17 cellular contexts compared by ENCODE assay signal in the genomic region with DNA sequence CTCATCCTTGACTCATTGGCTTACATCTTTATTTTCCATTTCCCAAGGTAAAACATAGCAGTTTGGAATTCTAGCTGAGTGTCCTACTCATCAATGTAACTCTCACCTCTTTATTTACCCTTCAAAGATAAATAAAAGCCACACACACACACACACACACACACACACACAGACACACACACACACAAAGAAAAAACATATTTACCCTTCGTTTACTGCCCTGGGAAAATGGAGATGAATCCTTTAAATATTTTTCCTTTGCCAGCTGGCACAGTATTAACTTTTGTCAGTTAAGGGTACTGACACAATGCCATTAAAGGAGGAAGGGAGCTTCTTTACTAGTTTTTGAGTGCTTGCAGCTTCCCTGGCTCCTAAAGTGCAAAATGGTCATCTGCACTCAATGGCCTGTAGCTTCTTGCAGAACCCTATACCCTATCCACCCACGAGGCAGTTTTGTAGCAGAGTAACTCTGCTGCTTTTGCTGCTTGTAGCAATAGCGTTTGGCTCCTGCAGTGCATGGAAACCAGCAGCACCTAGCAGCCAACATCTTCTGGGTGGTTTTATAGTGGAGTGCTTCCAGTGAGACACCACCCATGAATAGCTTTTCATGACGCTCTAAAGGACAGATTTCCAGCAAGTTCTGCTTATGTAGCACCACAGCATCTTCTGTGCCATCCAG.
A peak's percentile ranks its signal among the peaks of the same experiment; 100 is the strongest.
DNase-seq lines count a peak whose midpoint lies in the region; ATAC-seq and TF ChIP-seq lines count a peak whose summit lies in the region.
"Had no signal": no experiment of that assay in that cellular context is flagged by ENCODE, and none has a peak within 500 bp of the region (broad histone marks: within the 10 kb centered on the region; RNA-seq: fewer than 3 reads in every experiment).

No MANE protein-coding gene starts in this region.

- intact Hi-C loops in left colon (cut with DNase I, micrococcal nuclease): no loop called here

- CTCF ChIA-PET in GM10248 (lab: Yijun Ruan, JAX): interaction anchor here (1.0 kb wide), 1 partner anchor 15 kb away, joined by 3 read pairs; no protein-coding TSS in a partner anchor

- H3K27ac Mint-ChIP-seq in endothelial cell (ENCODE audit: unreplicated experiment) (no peak overlapping the region), T-helper 17 cell (no peak overlapping the region)
- H3K27ac Mint-ChIP-seq: activated naive CD4-positive, alpha-beta T cell treated with anti-CD3 and anti-CD28 coated beads for 36 hours had no signal

- ATAC-seq in left colon (peak; percentile 26), T-helper 17 cell (no peak)
- ATAC-seq: left ventricle myocardium superior had no signal

- H3K9me3 Mint-ChIP-seq in endothelial cell (ENCODE audit: unreplicated experiment): peaks cover 6% of the 10 kb centered on the region

- no peaks in the 10 kb centered on the region for H3K4me1 Mint-ChIP-seq in endothelial cell (ENCODE audit: unreplicated experiment)
- peaks cover 2% of the 10 kb centered on the region for H3K4me1 Mint-ChIP-seq in T-helper 17 cell

- no peak overlapping the region for H3K4me3 ChIP-seq in AG10803 (ENCODE audit: low read length)
- H3K4me3 ChIP-seq: ascending aorta, ovary, sigmoid colon had no signal

- peaks cover 10% of the 10 kb centered on the region for H3K36me3 Mint-ChIP-seq in endothelial cell (ENCODE audit: low read depth, unreplicated experiment)
- H3K36me3 Mint-ChIP-seq in T-helper 17 cell (ENCODE audit: low read depth): peaks cover 4% of the 10 kb centered on the region

- no peaks in the 10 kb centered on the region for H3K9me3 ChIP-seq in T-helper 17 cell (ENCODE audit: control insufficient read depth, low read length, poor library complexity, severe bottlenecking)
- H3K9me3 ChIP-seq: ovary had no signal

- no peak overlapping the region for H3K4me3 Mint-ChIP-seq in endothelial cell (ENCODE audit: unreplicated experiment)
- no peak overlapping the region for H3K4me3 Mint-ChIP-seq in T-helper 17 cell
- H3K4me3 Mint-ChIP-seq: activated naive CD4-positive, alpha-beta T cell treated with anti-CD3 and anti-CD28 coated beads for 36 hours; H9 had no signal

- POLR2A ChIA-PET in GM10248 (lab: Yijun Ruan, JAX): no interaction called here

- H3K27me3 Mint-ChIP-seq in endothelial cell (ENCODE audit: unreplicated experiment) (peaks cover 2% of the 10 kb centered on the region), T-helper 17 cell (no peaks in the 10 kb centered on the region)

- TF ChIP-seq CTCF in AG10803 (conservative IDR thresholded peaks at IDR 0.05; ENCODE audit: low read length) (no peak), endothelial cell (IDR thresholded peaks at IDR 0.05; ENCODE audit: unreplicated experiment) (no peak), GM10248 (IDR thresholded peaks at IDR 0.05; ENCODE audit: control extremely low read depth, extremely low read depth, low read depth, missing control alignments) (no peak)

- DNase-seq in AG10803 (ENCODE audit: low read depth) (peak; percentile 33), EH (ENCODE audit: low read depth) (peak; percentile 23), NCI-H774 (lab: John Stamatoyannopoulos, UW) (peak; percentile 7), left colon (no peak), endothelial cell (ENCODE audit: low spot score) (no peak), D341Med (ENCODE audit: low spot score) (no peak), GM10248 (ENCODE audit: extremely low spot score) (no peak), T-helper 17 cell (no peak)
- DNase-seq: activated CD4-positive, alpha-beta T cell treated with anti-CD3 and anti-CD28 coated beads for 48 hours; activated naive CD4-positive, alpha-beta T cell treated with anti-CD3 and anti-CD28 coated beads for 36 hours; H9; KBM-7; left ventricle myocardium superior; ovary; sigmoid colon; stimulated activated CD4-positive, alpha-beta T cell treated with anti-CD3 and anti-CD28 coated beads, Interleukin-1b, Interleukin-23, amount 100 ng/mL, for 48 hours had no signal

Comparison
In these comparisons a context has a peak if more than half of its experiments do, and no peak if none do; other contexts are left out.
1. DNase-seq: peak in AG10803 (single experiment), EH (single experiment) and NCI-H774 (single experiment); none in left colon (0 of 2), endothelial cell (single experiment), D341Med (single experiment), GM10248 (single experiment) and T-helper 17 cell (0 of 3).